ENCODE assay signal across 10 cellular contexts in the genomic region with DNA sequence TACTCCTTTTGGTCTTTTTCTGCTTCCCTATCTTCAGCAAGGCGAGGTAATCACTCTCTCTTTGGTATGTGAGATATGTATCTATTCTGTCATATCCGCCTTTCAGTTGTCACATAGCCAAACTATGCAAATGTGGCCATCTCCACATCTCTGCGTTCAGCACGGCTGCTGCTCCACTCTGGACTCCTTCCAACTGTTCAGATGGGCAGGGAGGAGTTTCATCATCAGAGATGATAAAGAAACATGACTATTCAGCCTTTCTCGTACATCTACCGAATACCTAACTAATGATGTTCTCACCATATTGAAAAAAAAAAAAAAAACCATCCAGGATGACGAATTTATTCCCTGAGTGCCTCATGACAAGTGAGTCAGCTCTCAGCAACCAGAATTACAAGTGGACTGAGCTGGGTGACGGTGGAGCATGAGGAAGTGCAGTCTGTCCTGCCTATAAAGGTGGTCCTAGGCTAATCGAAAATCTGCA.
DNase-seq lines count a peak whose midpoint lies in the region; ATAC-seq and TF ChIP-seq lines count a peak whose summit lies in the region.
"Had no signal": no experiment of that assay in that cellular context is flagged by ENCODE, and none has a peak within 500 bp of the region (broad histone marks: within the 10 kb centered on the region; RNA-seq: fewer than 3 reads in every experiment).

No MANE protein-coding gene starts in this region.

- WGBS in esophagus muscularis mucosa: 62% methylated on average over 9 of the region's 9 CpGs
- 46 to 63% (median 59%) methylated on average over 9 of the region's 9 CpGs for WGBS in spleen, 5 donors

- H3K27ac ChIP-seq in RWPE2 (ENCODE audit: poor library complexity, severe bottlenecking) (peak overlapping the region; percentile 87), esophagus muscularis mucosa (replicated peaks in 1 of 4) (no peak overlapping the region), spleen (peak overlapping the region in 6 of 8 donors; percentile 3 to 64 (median 39))

- ATAC-seq in RWPE2 (ENCODE audit: low read depth): peak; percentile 92
- ATAC-seq in stimulated activated naive CD8-positive, alpha-beta T cell treated with anti-CD3 and anti-CD28 coated beads, Interleukin-15, Interleukin-2, amounts not matched to agents 100 U/mL and 50 U/mL, for 24 hours: no peak

- no peaks in the 10 kb centered on the region for H3K27me3 ChIP-seq in RWPE2 (ENCODE audit: insufficient read depth, poor library complexity, severe bottlenecking)
- H3K27me3 ChIP-seq in esophagus muscularis mucosa: no peaks in the 10 kb centered on the region
- no peaks in the 10 kb centered on the region for H3K27me3 ChIP-seq in spleen (replicated peaks in 1 of 7)

- TF ChIP-seq POLR2A in esophagus muscularis mucosa (IDR thresholded peaks at IDR 0.05; ENCODE audit: low read depth) (no peak), spleen (IDR thresholded peaks at IDR 0.05) (no peak)

- no peak for TF ChIP-seq EP300 in esophagus muscularis mucosa (IDR thresholded peaks at IDR 0.05)

- DNase-seq in DMS153 (lab: John Stamatoyannopoulos, UW): peak; percentile 65
- DNase-seq in DMS153 treated with DMSO at 0.1 percent for 48 hours (lab: John Stamatoyannopoulos, UW; ENCODE audit: unreplicated experiment): no peak
- DNase-seq in RWPE2 (ENCODE audit: low spot score): peak; percentile 75
- peak; percentile 17 for DNase-seq in esophagus muscularis mucosa (ENCODE audit: extremely low spot score)
- no peak for DNase-seq in spleen
- DNase-seq in nucleus accumbens (lab: John Stamatoyannopoulos, UW): no peak
- DNase-seq in stimulated activated naive CD8-positive, alpha-beta T cell treated with anti-CD3 and anti-CD28 coated beads, Interleukin-15, Interleukin-2, amounts not matched to agents 100 U/mL and 50 U/mL, for 24 hours: no peak
- DNase-seq in islet precursor cell: no peak
- DNase-seq: activated CD8-positive, alpha-beta memory T cell treated with anti-CD3 and anti-CD28 coated beads for 24 hours; effector memory CD4-positive, alpha-beta T cell had no signal

- H3K4me3 ChIP-seq in RWPE2 (ENCODE audit: severe bottlenecking): no peak overlapping the region
- H3K4me3 ChIP-seq in esophagus muscularis mucosa: no peak overlapping the region
- H3K4me3 ChIP-seq in spleen: no peak overlapping the region

- H3K9me3 ChIP-seq in RWPE2 (ENCODE audit: severe bottlenecking) (no peaks in the 10 kb centered on the region), esophagus muscularis mucosa (no peaks in the 10 kb centered on the region), spleen (peaks cover 0 to 22% (median 2%) of the 10 kb centered on the region in 8 donors)

- H3K36me3 ChIP-seq in RWPE2 (ENCODE audit: low read depth): no peaks in the 10 kb centered on the region
- no peaks in the 10 kb centered on the region for H3K36me3 ChIP-seq in esophagus muscularis mucosa
- H3K36me3 ChIP-seq in spleen: no peaks in the 10 kb centered on the region

- TF ChIP-seq CTCF in RWPE2 (IDR thresholded peaks at IDR 0.05; ENCODE audit: poor library complexity, severe bottlenecking) (no peak), esophagus muscularis mucosa (IDR thresholded peaks at IDR 0.05) (no peak), spleen (IDR thresholded peaks at IDR 0.05 in 8 of 11, conservative IDR thresholded peaks at IDR 0.05 in 3 of 11) (no peak)

- intact Hi-C loops in esophagus muscularis mucosa (cut with DNase I): no loop called here
- intact Hi-C loops in spleen (cut with DNase I; ENCODE audit: low total_unique reads): no loop called here

- H3K4me1 ChIP-seq in RWPE2 (ENCODE audit: insufficient read depth, poor library complexity, severe bottlenecking) (peaks cover 10% of the 10 kb centered on the region), esophagus muscularis mucosa (no peaks in the 10 kb centered on the region), spleen (no peaks in the 10 kb centered on the region)

Comparison
In these comparisons a context has a peak if more than half of its experiments do, and no peak if none do; other contexts are left out.
1. DNase-seq: peak in DMS153 (single experiment), RWPE2 (single experiment) and esophagus muscularis mucosa (single experiment); none in DMS153 treated with DMSO at 0.1 percent for 48 hours (single experiment), spleen (single experiment), nucleus accumbens (0 of 56), stimulated activated naive CD8-positive, alpha-beta T cell treated with anti-CD3 and anti-CD28 coated beads, Interleukin-15, Interleukin-2, amounts not matched to agents 100 U/mL and 50 U/mL, for 24 hours (single experiment) and islet precursor cell (single experiment).
2. H3K27ac ChIP-seq: peak in RWPE2 (single experiment) and spleen (6 of 8); none in esophagus muscularis mucosa (0 of 4).